Comparison of ENCODE assay signal across 13 cellular contexts in genomic region chr9:78074385-78075291, GRCh38. TPM values are rescaled to one million over a fixed set of nuclear protein-coding genes. Genes with fewer than 3 reads are reported as not detected.
DNase-seq lines count a peak whose midpoint lies in the region; ATAC-seq, FAIRE-seq and TF ChIP-seq lines count a peak whose summit lies in the region.
"Had no signal": no experiment of that assay in that cellular context is flagged by ENCODE, and none has a peak within 500 bp of the region (broad histone marks: within the 10 kb centered on the region; RNA-seq: fewer than 3 reads in every experiment).

No MANE protein-coding gene starts in this region.

- ATAC-seq in activated CD8-positive, alpha-beta memory T cell treated with anti-CD3 and anti-CD28 coated beads, Interleukin-2, amount 10 ng/mL, durations not matched to agents 7 days and 5 days = peak; percentile 67
- no peak for ATAC-seq in HG02588 (IDR thresholded peaks at IDR 0.05; ENCODE audit: unreplicated experiment)

- peaks cover 40% of the 10 kb centered on the region for H3K4me1 Mint-ChIP-seq in activated CD8-positive, alpha-beta memory T cell treated with anti-CD3 and anti-CD28 coated beads, Interleukin-2, amount 10 ng/mL, durations not matched to agents 7 days and 5 days
- H3K4me1 Mint-ChIP-seq in astrocyte (ENCODE audit: low read depth, unreplicated experiment) = peaks cover 10% of the 10 kb centered on the region

- no peak for TF ChIP-seq POLR2A in tibial nerve (IDR thresholded peaks at IDR 0.05)

- peak overlapping the region; percentile 3 for H3K4me3 Mint-ChIP-seq in activated CD8-positive, alpha-beta memory T cell treated with anti-CD3 and anti-CD28 coated beads, Interleukin-2, amount 10 ng/mL, durations not matched to agents 7 days and 5 days
- no peak overlapping the region for H3K4me3 Mint-ChIP-seq in astrocyte (ENCODE audit: unreplicated experiment)

- H3K79me2 ChIP-seq in astrocyte (ENCODE audit: insufficient read depth, low read length) = no peaks in the 10 kb centered on the region

- CTCF ChIA-PET in activated CD8-positive, alpha-beta memory T cell treated with anti-CD3 and anti-CD28 coated beads, Interleukin-2, amount 10 ng/mL, durations not matched to agents 7 days and 5 days (lab: Charles Lee) = interaction anchor here (0.8 to 2.7 kb wide), 2 partner anchors 40 to 97 kb away, joined by 3 to 12 read pairs; no protein-coding TSS in a partner anchor

- no peaks in the 10 kb centered on the region for H3K36me3 ChIP-seq in astrocyte (ENCODE audit: insufficient read depth, low read length)
- no peaks in the 10 kb centered on the region for H3K36me3 ChIP-seq in small intestine (ENCODE audit: control insufficient read depth in 2 of 2, insufficient read depth in 2 of 2, low read length in 2 of 2)
- H3K36me3 ChIP-seq in tibial nerve = no peaks in the 10 kb centered on the region
- H3K36me3 ChIP-seq: cardiac muscle cell had no signal

- H3K4me1 ChIP-seq in astrocyte (ENCODE audit: insufficient read depth, low read length) (no peaks in the 10 kb centered on the region), small intestine (ENCODE audit: control insufficient read depth in 2 of 2, insufficient read depth in 1 of 2, low read depth in 1 of 2, low read length in 1 of 2) (no peaks in the 10 kb centered on the region), tibial nerve (no peaks in the 10 kb centered on the region)

- H3K27me3 Mint-ChIP-seq in activated CD8-positive, alpha-beta memory T cell treated with anti-CD3 and anti-CD28 coated beads, Interleukin-2, amount 10 ng/mL, durations not matched to agents 7 days and 5 days = no peaks in the 10 kb centered on the region
- H3K27me3 Mint-ChIP-seq in astrocyte (ENCODE audit: low read depth, unreplicated experiment) = peaks cover 2% of the 10 kb centered on the region

- H3K27me3 ChIP-seq in astrocyte (ENCODE audit: insufficient read depth, low read length) = no peaks in the 10 kb centered on the region
- H3K27me3 ChIP-seq in small intestine (ENCODE audit: control insufficient read depth in 2 of 2, insufficient read depth in 2 of 2, low read length in 2 of 2) = no peaks in the 10 kb centered on the region
- H3K27me3 ChIP-seq in tibial nerve = no peaks in the 10 kb centered on the region
- H3K27me3 ChIP-seq: cardiac muscle cell had no signal

- no peaks in the 10 kb centered on the region for H3K9me3 ChIP-seq in astrocyte (ENCODE audit: insufficient read depth, low read depth, low read length)
- no peaks in the 10 kb centered on the region for H3K9me3 ChIP-seq in small intestine (ENCODE audit: control insufficient read depth, low read depth)
- no peaks in the 10 kb centered on the region for H3K9me3 ChIP-seq in tibial nerve

- no peak overlapping the region for H2AFZ ChIP-seq in astrocyte (ENCODE audit: low read depth, low read length)

- TF ChIP-seq CTCF in astrocyte (IDR thresholded peaks at IDR 0.05; ENCODE audit: insufficient read depth, low read depth, low read length) (no peak), tibial nerve (IDR thresholded peaks at IDR 0.05) (no peak)

- DNase-seq in activated CD8-positive, alpha-beta memory T cell treated with anti-CD3 and anti-CD28 coated beads, Interleukin-2, amount 10 ng/mL, durations not matched to agents 7 days and 5 days = peak; percentile 58
- no peak for DNase-seq in activated CD8-positive, alpha-beta memory T cell treated with anti-CD3 and anti-CD28 coated beads for 24 hours
- DNase-seq in astrocyte (ENCODE audit: low read depth) (peak; percentile 14), small intestine (peak; percentile 5), epidermal melanocyte (ENCODE audit: insufficient read length, low spot score) (no peak), tibial nerve (ENCODE audit: low spot score in 2 of 2) (no peak)
- DNase-seq: DMS79 treated with DMSO at 0.1 percent for 48 hours, NCI-H2081 had no signal

- no peak for TF ChIP-seq EP300 in tibial nerve (IDR thresholded peaks at IDR 0.05)

- peak overlapping the region; percentile 12 for H3K4me2 ChIP-seq in astrocyte (ENCODE audit: low read length)

- H3K27ac ChIP-seq in astrocyte (ENCODE audit: low read depth, low read length) (no peak overlapping the region), small intestine (ENCODE audit: low read depth in 1 of 2, low read length in 1 of 2) (no peak overlapping the region), tibial nerve (no peak overlapping the region)
- H3K27ac ChIP-seq: cardiac muscle cell, epithelial cell of prostate had no signal

- FAIRE-seq in astrocyte (lab: Jason Lieb, UNC) (no peak), small intestine (lab: Jason Lieb, UNC) (no peak)

- 41 to 51% (median 45%) methylated on average over 4 of the region's 4 CpGs for WGBS in small intestine, 3 donors
- 58 to 67% methylated on average over 4 of the region's 4 CpGs for WGBS in tibial nerve, 2 donors

- H3K36me3 Mint-ChIP-seq in activated CD8-positive, alpha-beta memory T cell treated with anti-CD3 and anti-CD28 coated beads, Interleukin-2, amount 10 ng/mL, durations not matched to agents 7 days and 5 days = peaks cover 22% of the 10 kb centered on the region
- H3K36me3 Mint-ChIP-seq in astrocyte (ENCODE audit: low read depth, unreplicated experiment) = no peaks in the 10 kb centered on the region

- peak overlapping the region; percentile 82 for H3K27ac Mint-ChIP-seq in activated CD8-positive, alpha-beta memory T cell treated with anti-CD3 and anti-CD28 coated beads, Interleukin-2, amount 10 ng/mL, durations not matched to agents 7 days and 5 days
- peak overlapping the region; percentile 73 for H3K27ac Mint-ChIP-seq in astrocyte (ENCODE audit: unreplicated experiment)

- no peak overlapping the region for H3K9ac ChIP-seq in astrocyte (ENCODE audit: low read length)

- H3K9me3 Mint-ChIP-seq in activated CD8-positive, alpha-beta memory T cell treated with anti-CD3 and anti-CD28 coated beads, Interleukin-2, amount 10 ng/mL, durations not matched to agents 7 days and 5 days (ENCODE audit: low read depth) = peaks cover 10% of the 10 kb centered on the region
- peaks cover 26% of the 10 kb centered on the region for H3K9me3 Mint-ChIP-seq in astrocyte (ENCODE audit: unreplicated experiment)

- H3K4me3 ChIP-seq in astrocyte (ENCODE audit: insufficient read depth, low read depth, low read length) = no peak overlapping the region
- H3K4me3 ChIP-seq in small intestine (ENCODE audit: low read depth in 1 of 2, low read length in 2 of 2) = no peak overlapping the region
- H3K4me3 ChIP-seq in tibial nerve = no peak overlapping the region
- H3K4me3 ChIP-seq: cardiac muscle cell, lung had no signal

- no peaks in the 10 kb centered on the region for H4K20me1 ChIP-seq in astrocyte (ENCODE audit: insufficient read depth, low read length)

TF ChIP-seq in PFSK-1, 5 proteins besides CTCF, POLR2A, EP300 and RAD21:
- 0 out of 2 replicates have a peak, but pooled peaks have one; percentile 21 for TF ChIP-seq TAF1 (IDR thresholded peaks at IDR 0.05; ENCODE audit: borderline replicate concordance, insufficient read depth, low read length)
- TF ChIP-seq SIN3A (IDR thresholded peaks at IDR 0.05; ENCODE audit: borderline replicate concordance, insufficient read depth, low read length) = no peak

RNA-seq across cellular contexts. Expression of gene GNAQ, which starts 43.0 kb away (rescaled TPM):
- total RNA-seq in activated CD8-positive, alpha-beta memory T cell treated with anti-CD3 and anti-CD28 coated beads, Interleukin-2, amount 10 ng/mL, durations not matched to agents 7 days and 5 days = 10 to 100 TPM; 17.6 to 24.2 TPM
- 11.9 TPM for polyA plus RNA-seq in PFSK-1 (2012; ENCODE audit: insufficient read length, low read depth)
- total RNA-seq in astrocyte (65.7 and 74.9 TPM in 2 replicates), tibial nerve (10 to 100 TPM; 38.7 to 50.3 (median 41.6) TPM)
- 10 to 100 TPM in 2 of 3 donors, 1 to 10 TPM in 1; 10.0 to 16.1 (median 15.0) TPM for polyA plus RNA-seq in small intestine

Comparison
In these comparisons a context has a peak if more than half of its experiments do, and no peak if none do; other contexts are left out.
1. DNase-seq: peak in activated CD8-positive, alpha-beta memory T cell treated with anti-CD3 and anti-CD28 coated beads, Interleukin-2, amount 10 ng/mL, durations not matched to agents 7 days and 5 days (single experiment), astrocyte (single experiment) and small intestine (single experiment); none in activated CD8-positive, alpha-beta memory T cell treated with anti-CD3 and anti-CD28 coated beads for 24 hours (single experiment), epidermal melanocyte (single experiment) and tibial nerve (0 of 2).